Comparison of ENCODE assay signal across 9 cellular contexts in the genomic region with DNA sequence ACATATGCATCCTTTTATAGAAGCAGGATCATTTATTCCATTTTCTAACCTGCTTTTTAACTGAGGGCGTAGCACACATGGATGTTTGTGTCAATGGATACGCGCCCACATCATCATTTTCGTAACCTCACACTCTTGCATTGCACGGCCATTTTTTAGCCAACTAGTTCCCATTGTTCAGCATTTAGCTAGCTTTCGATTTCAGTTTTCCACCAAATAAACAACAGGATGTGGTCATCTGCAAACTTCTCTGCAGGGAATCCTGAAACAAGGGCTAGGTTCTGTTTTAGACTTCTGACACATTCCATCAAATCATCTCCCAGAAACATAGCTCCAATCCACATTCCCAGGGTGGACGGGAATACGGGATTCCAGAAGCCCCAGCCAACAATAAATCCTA. TPM values are rescaled to one million over a fixed set of nuclear protein-coding genes. Genes with fewer than 3 reads are reported as not detected.
DNase-seq lines count a peak whose midpoint lies in the region; ATAC-seq and TF ChIP-seq lines count a peak whose summit lies in the region.
"Had no signal": no experiment of that assay in that cellular context is flagged by ENCODE, and none has a peak within 500 bp of the region (broad histone marks: within the 10 kb centered on the region; RNA-seq: fewer than 3 reads in every experiment).

No MANE protein-coding gene starts in this region.

- peaks cover 5 to 18% (median 11%) of the 10 kb centered on the region in 4 donors for H3K4me1 Mint-ChIP-seq in CD4-positive, CD25-positive, alpha-beta regulatory T cell

- H3K9me3 Mint-ChIP-seq in CD4-positive, CD25-positive, alpha-beta regulatory T cell, result no peaks in the 10 kb centered on the region

- no peak for ATAC-seq in CD4-positive, CD25-positive, alpha-beta regulatory T cell (ENCODE audit: low read depth in 2 of 2)
- no peak for ATAC-seq in GM21737 (IDR thresholded peaks at IDR 0.05; ENCODE audit: unreplicated experiment)
- ATAC-seq: left lobe of liver had no signal

- H3K9me3 ChIP-seq in CD4-positive, CD25-positive, alpha-beta regulatory T cell (ENCODE audit: control insufficient read depth in 2 of 2, low read length in 2 of 2), result no peaks in the 10 kb centered on the region

- peaks cover 11% of the 10 kb centered on the region for H3K4me1 ChIP-seq in CD4-positive, CD25-positive, alpha-beta regulatory T cell (ENCODE audit: control insufficient read depth, insufficient read depth, low read length, poor library complexity, severe bottlenecking)

- H3K27me3 Mint-ChIP-seq in CD4-positive, CD25-positive, alpha-beta regulatory T cell, result peaks cover 17% of the 10 kb centered on the region

- no peaks in the 10 kb centered on the region for H3K27me3 ChIP-seq in CD4-positive, CD25-positive, alpha-beta regulatory T cell (ENCODE audit: control insufficient read depth, insufficient read depth, low read length)

- H3K4me3 Mint-ChIP-seq in CD4-positive, CD25-positive, alpha-beta regulatory T cell, result no peak overlapping the region

- peak overlapping the region; percentile 7 for H3K4me3 ChIP-seq in CD4-positive, CD25-positive, alpha-beta regulatory T cell (ENCODE audit: low read depth, low read length)
- H3K4me3 ChIP-seq in choroid plexus epithelial cell (ENCODE audit: low read depth, low read length), result no peak overlapping the region

- no peaks in the 10 kb centered on the region for H3K36me3 Mint-ChIP-seq in CD4-positive, CD25-positive, alpha-beta regulatory T cell

- no peak overlapping the region for H3K27ac ChIP-seq in CD4-positive, CD25-positive, alpha-beta regulatory T cell (ENCODE audit: insufficient read depth, low read length, poor library complexity, severe bottlenecking)

- TF ChIP-seq CTCF in choroid plexus epithelial cell (conservative IDR thresholded peaks at IDR 0.05; ENCODE audit: low read depth, low read length), result no peak

- no peaks in the 10 kb centered on the region for H3K36me3 ChIP-seq in CD4-positive, CD25-positive, alpha-beta regulatory T cell (ENCODE audit: control insufficient read depth, insufficient read depth, low read length)

- DNase-seq in CD4-positive, CD25-positive, alpha-beta regulatory T cell, result peak in 1 of 3 donors; percentile 36
- peak; percentile 22 to 58 for DNase-seq in NOMO-1 (lab: John Stamatoyannopoulos, UW; ENCODE audit: unreplicated experiment in 2 of 2)
- peak; percentile 86 for DNase-seq in choroid plexus epithelial cell (ENCODE audit: low read depth)
- DNase-seq in non-pigmented ciliary epithelial cell (ENCODE audit: low read depth), result peak; percentile 48
- DNase-seq in D341Med (ENCODE audit: low spot score), result no peak
- no peak for DNase-seq in amniotic stem cell (lab: John Stamatoyannopoulos, UW)
- no peak for DNase-seq in stimulated activated CD4-positive, alpha-beta T cell treated with anti-CD3 and anti-CD28 coated beads, Interleukin-4, amount 100 ng/mL, for 4 hours

- peak overlapping the region in 1 of 3 donors; percentile 25 for H3K27ac Mint-ChIP-seq in CD4-positive, CD25-positive, alpha-beta regulatory T cell

RNA-seq across cellular contexts. Expression of gene CYB561, which starts 6.4 kb away (rescaled TPM):
- 6.1 TPM for total RNA-seq in CD4-positive, CD25-positive, alpha-beta regulatory T cell
- polyA plus RNA-seq in CD4-positive, CD25-positive, alpha-beta regulatory T cell, result 1 to 10 TPM in 1 of 4 donors, under 1 TPM in 3; 0.28 to 2.2 (median 0.82) TPM

RNA-seq across cellular contexts. Expression of gene ACE, which starts 37.2 kb away (rescaled TPM):
- total RNA-seq in CD4-positive, CD25-positive, alpha-beta regulatory T cell, result 4.2 TPM
- under 1 TPM in 1 of 4 donors, not detected in 3; 0.15 TPM for polyA plus RNA-seq in CD4-positive, CD25-positive, alpha-beta regulatory T cell

Comparison
In these comparisons a context has a peak if more than half of its experiments do, and no peak if none do; other contexts are left out.
1. DNase-seq: peak in NOMO-1 (2 of 2), choroid plexus epithelial cell (single experiment) and non-pigmented ciliary epithelial cell (single experiment); none in D341Med (single experiment), amniotic stem cell (single experiment) and stimulated activated CD4-positive, alpha-beta T cell treated with anti-CD3 and anti-CD28 coated beads, Interleukin-4, amount 100 ng/mL, for 4 hours (0 of 2).